8 cellular contexts compared by ENCODE assay signal in genomic region chr12:32273063-32273521, GRCh38.
DNase-seq lines count a peak whose midpoint lies in the region; ATAC-seq lines count a peak whose summit lies in the region.

No MANE protein-coding gene starts in this region.

- peak; percentile 59 for ATAC-seq in HG02973 (IDR thresholded peaks at IDR 0.05; ENCODE audit: unreplicated experiment)
- peak; percentile 31 for ATAC-seq in activated CD8-positive, alpha-beta T cell treated with anti-CD3 and anti-CD28 coated beads, Interleukin-2, amount 10 ng/mL, durations not matched to agents 7 days and 5 days

- H3K27me3 Mint-ChIP-seq in activated naive CD4-positive, alpha-beta T cell treated with anti-CD3 and anti-CD28 coated beads for 36 hours (ENCODE audit: low read depth) = no peaks in the 10 kb centered on the region
- no peaks in the 10 kb centered on the region for H3K27me3 Mint-ChIP-seq in activated CD8-positive, alpha-beta T cell treated with anti-CD3 and anti-CD28 coated beads, Interleukin-2, amount 10 ng/mL, durations not matched to agents 7 days and 5 days (ENCODE audit: low read depth)
- H3K27me3 Mint-ChIP-seq in stimulated activated naive CD8-positive, alpha-beta T cell treated with anti-CD3 and anti-CD28 coated beads, Interleukin-15, Interleukin-2, amounts not matched to agents 100 ng/mL and 50 ng/mL, for 24 hours = no peaks in the 10 kb centered on the region

- no peaks in the 10 kb centered on the region for H3K9me3 Mint-ChIP-seq in activated naive CD4-positive, alpha-beta T cell treated with anti-CD3 and anti-CD28 coated beads for 36 hours
- H3K9me3 Mint-ChIP-seq in activated CD8-positive, alpha-beta T cell treated with anti-CD3 and anti-CD28 coated beads, Interleukin-2, amount 10 ng/mL, durations not matched to agents 7 days and 5 days (ENCODE audit: insufficient read depth) = no peaks in the 10 kb centered on the region
- no peaks in the 10 kb centered on the region for H3K9me3 Mint-ChIP-seq in stimulated activated naive CD8-positive, alpha-beta T cell treated with anti-CD3 and anti-CD28 coated beads, Interleukin-15, Interleukin-2, amounts not matched to agents 100 ng/mL and 50 ng/mL, for 24 hours

- H3K27ac Mint-ChIP-seq in activated naive CD4-positive, alpha-beta T cell treated with anti-CD3 and anti-CD28 coated beads for 36 hours = peak overlapping the region; percentile 91
- H3K27ac Mint-ChIP-seq in activated CD8-positive, alpha-beta T cell treated with anti-CD3 and anti-CD28 coated beads, Interleukin-2, amount 10 ng/mL, durations not matched to agents 7 days and 5 days = peak overlapping the region; percentile 90
- peak overlapping the region; percentile 88 for H3K27ac Mint-ChIP-seq in stimulated activated naive CD8-positive, alpha-beta T cell treated with anti-CD3 and anti-CD28 coated beads, Interleukin-15, Interleukin-2, amounts not matched to agents 100 ng/mL and 50 ng/mL, for 24 hours

- POLR2A ChIA-PET in activated CD8-positive, alpha-beta T cell treated with anti-CD3 and anti-CD28 coated beads, Interleukin-2, amount 10 ng/mL, durations not matched to agents 7 days and 5 days (lab: Charles Lee) = interaction anchor here (1.0 kb wide), 1 partner anchor 14 kb away, joined by 3 read pairs; no protein-coding TSS in a partner anchor

- no peaks in the 10 kb centered on the region for H3K36me3 Mint-ChIP-seq in activated naive CD4-positive, alpha-beta T cell treated with anti-CD3 and anti-CD28 coated beads for 36 hours (ENCODE audit: low read depth)
- no peaks in the 10 kb centered on the region for H3K36me3 Mint-ChIP-seq in activated CD8-positive, alpha-beta T cell treated with anti-CD3 and anti-CD28 coated beads, Interleukin-2, amount 10 ng/mL, durations not matched to agents 7 days and 5 days (ENCODE audit: low read depth)
- H3K36me3 Mint-ChIP-seq in stimulated activated naive CD8-positive, alpha-beta T cell treated with anti-CD3 and anti-CD28 coated beads, Interleukin-15, Interleukin-2, amounts not matched to agents 100 ng/mL and 50 ng/mL, for 24 hours (ENCODE audit: low read depth) = peaks cover 2% of the 10 kb centered on the region

- H3K4me1 Mint-ChIP-seq in activated naive CD4-positive, alpha-beta T cell treated with anti-CD3 and anti-CD28 coated beads for 36 hours (ENCODE audit: low read depth) = peaks cover 19% of the 10 kb centered on the region
- H3K4me1 Mint-ChIP-seq in activated CD8-positive, alpha-beta T cell treated with anti-CD3 and anti-CD28 coated beads, Interleukin-2, amount 10 ng/mL, durations not matched to agents 7 days and 5 days (ENCODE audit: low read depth) = peaks cover 15% of the 10 kb centered on the region
- peaks cover 29% of the 10 kb centered on the region for H3K4me1 Mint-ChIP-seq in stimulated activated naive CD8-positive, alpha-beta T cell treated with anti-CD3 and anti-CD28 coated beads, Interleukin-15, Interleukin-2, amounts not matched to agents 100 ng/mL and 50 ng/mL, for 24 hours (ENCODE audit: low read depth)

- peak; percentile 71 for DNase-seq in activated naive CD4-positive, alpha-beta T cell treated with anti-CD3 and anti-CD28 coated beads for 36 hours
- no peak for DNase-seq in activated naive CD4-positive, alpha-beta T cell treated with anti-CD3 and anti-CD28 coated beads, Interleukin-2, amount 50 U/mL, for 16 hours
- DNase-seq in activated CD8-positive, alpha-beta T cell treated with anti-CD3 and anti-CD28 coated beads, Interleukin-2, amount 10 ng/mL, durations not matched to agents 7 days and 5 days = no peak
- no peak for DNase-seq in midbrain (lab: John Stamatoyannopoulos, UW)
- no peak for DNase-seq in inferior parietal cortex (ENCODE audit: extremely low spot score)
- no peak for DNase-seq in GOT3 (lab: John Stamatoyannopoulos, UW)

- CTCF ChIA-PET in activated naive CD4-positive, alpha-beta T cell treated with anti-CD3 and anti-CD28 coated beads for 36 hours (lab: Charles Lee) = interaction anchor here (0.6 kb wide), 1 partner anchor 9 kb away, joined by 3 read pairs; no protein-coding TSS in a partner anchor
- CTCF ChIA-PET in activated CD8-positive, alpha-beta T cell treated with anti-CD3 and anti-CD28 coated beads, Interleukin-2, amount 10 ng/mL, durations not matched to agents 7 days and 5 days (lab: Charles Lee) = interaction anchor here (0.7 kb wide), 1 partner anchor 210 kb away, joined by 4 read pairs; no protein-coding TSS in a partner anchor

- peak overlapping the region; percentile 61 for H3K4me3 Mint-ChIP-seq in activated naive CD4-positive, alpha-beta T cell treated with anti-CD3 and anti-CD28 coated beads for 36 hours
- H3K4me3 Mint-ChIP-seq in activated CD8-positive, alpha-beta T cell treated with anti-CD3 and anti-CD28 coated beads, Interleukin-2, amount 10 ng/mL, durations not matched to agents 7 days and 5 days = peak overlapping the region; percentile 34
- H3K4me3 Mint-ChIP-seq in stimulated activated naive CD8-positive, alpha-beta T cell treated with anti-CD3 and anti-CD28 coated beads, Interleukin-15, Interleukin-2, amounts not matched to agents 100 ng/mL and 50 ng/mL, for 24 hours = peak overlapping the region; percentile 10

- intact Hi-C loops in activated naive CD4-positive, alpha-beta T cell treated with anti-CD3 and anti-CD28 coated beads for 36 hours (cut with micrococcal nuclease) = loop anchor here (1.0 to 10.0 kb wide), 7 partner anchors 124 to 1198 kb away; partner anchors contain the start of genes BICD1, DDX11, DNM1L and FGD4

Comparison
In these comparisons a context has a peak if more than half of its experiments do, and no peak if none do; other contexts are left out.
1. H3K4me3 Mint-ChIP-seq: peak in every context shown above with its lines; median percentile 61 in activated naive CD4-positive, alpha-beta T cell treated with anti-CD3 and anti-CD28 coated beads for 36 hours; 34 in activated CD8-positive, alpha-beta T cell treated with anti-CD3 and anti-CD28 coated beads, Interleukin-2, amount 10 ng/mL, durations not matched to agents 7 days and 5 days; 10 in stimulated activated naive CD8-positive, alpha-beta T cell treated with anti-CD3 and anti-CD28 coated beads, Interleukin-15, Interleukin-2, amounts not matched to agents 100 ng/mL and 50 ng/mL, for 24 hours.